6 cellular contexts compared by ENCODE assay signal in the genomic region with DNA sequence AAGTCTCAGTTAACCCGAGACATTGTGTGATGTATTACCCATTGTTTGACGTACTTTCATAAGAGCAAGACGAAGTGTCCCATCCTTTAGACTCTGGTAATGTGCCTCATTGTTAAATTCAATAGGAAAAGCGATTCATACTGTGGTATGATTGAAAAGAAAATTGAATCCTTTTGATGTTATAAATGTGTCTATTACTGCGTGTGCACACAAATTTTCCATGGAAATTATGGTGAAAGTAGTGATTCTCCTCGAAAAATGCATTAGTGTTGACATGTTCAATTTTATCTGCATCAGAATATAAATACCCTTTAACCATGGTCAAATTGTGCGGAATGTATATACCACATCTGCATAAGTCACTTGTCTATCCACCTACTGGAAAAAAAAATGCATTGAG.
"Had no signal": no experiment of that assay in that cellular context is flagged by ENCODE, and none has a peak within 500 bp of the region (broad histone marks: within the 10 kb centered on the region; RNA-seq: fewer than 3 reads in every experiment).

No MANE protein-coding gene starts in this region.

- H3K27me3 Mint-ChIP-seq: IgD-negative memory B cell had no signal

- H3K4me1 Mint-ChIP-seq: IgD-negative memory B cell had no signal

- DNase-seq: IMR-90, KBM-7 had no signal

- H3K4me3 ChIP-seq: K562 had no signal

- ATAC-seq: HepG2, K562 had no signal

- H3K4me3 Mint-ChIP-seq: IgD-negative memory B cell had no signal

- H3K27ac Mint-ChIP-seq: IgD-negative memory B cell had no signal

- H3K27ac ChIP-seq: HL-60 had no signal
